Comparison of ENCODE assay signal across 20 cellular contexts in the genomic region with DNA sequence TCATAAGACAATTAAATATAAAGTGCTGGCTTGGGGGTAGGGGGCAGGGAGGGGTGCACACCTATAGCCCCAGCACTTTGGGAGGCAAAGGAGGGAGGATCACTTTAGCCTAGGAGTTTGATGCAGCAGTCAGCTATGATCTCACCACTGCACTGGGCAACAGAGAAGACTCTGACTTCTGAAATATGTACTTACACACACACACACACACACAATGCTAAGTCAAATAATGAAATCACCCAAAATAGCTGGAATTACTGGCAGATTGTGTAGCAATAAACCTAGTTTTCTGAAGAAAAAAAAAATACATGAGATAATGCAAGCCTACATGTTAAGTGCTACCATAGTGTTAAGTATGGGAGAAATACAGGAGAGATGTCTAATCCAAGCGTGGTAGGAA.
DNase-seq lines count a peak whose midpoint lies in the region; ATAC-seq and TF ChIP-seq lines count a peak whose summit lies in the region.
"Had no signal": no experiment of that assay in that cellular context is flagged by ENCODE, and none has a peak within 500 bp of the region (broad histone marks: within the 10 kb centered on the region; RNA-seq: fewer than 3 reads in every experiment).

No MANE protein-coding gene starts in this region.

- TF ChIP-seq CTCF in AG09319 (IDR thresholded peaks at IDR 0.05; ENCODE audit: low read depth, low read length) (no peak), brain microvascular endothelial cell (IDR thresholded peaks at IDR 0.05; ENCODE audit: low read depth, low read length, missing control alignments) (no peak), lower lobe of right lung (IDR thresholded peaks at IDR 0.05) (no peak)

- no peaks in the 10 kb centered on the region for H3K9me3 ChIP-seq in lower lobe of right lung
- H3K9me3 ChIP-seq: heart left ventricle, uterus had no signal

- DNase-seq in AG09319 (ENCODE audit: extremely low read depth, low read depth) (peak; percentile 57), LHCN-M2 (ENCODE audit: low read depth) (peak; percentile 56), brain microvascular endothelial cell (peak; percentile 81), iris pigment epithelial cell (ENCODE audit: low read depth) (peak; percentile 94), DMS153 (lab: John Stamatoyannopoulos, UW) (no peak), lower lobe of right lung (no peak), NCI-H748 (lab: John Stamatoyannopoulos, UW; ENCODE audit: unreplicated experiment) (no peak), NCI-H1930 (lab: John Stamatoyannopoulos, UW) (no peak)
- DNase-seq: ACHN; activated CD4-positive, alpha-beta T cell treated with anti-CD3 and anti-CD28 coated beads, Interleukin-2, amount 10 ng/mL, durations not matched to agents 7 days and 5 days; activated CD8-positive, alpha-beta memory T cell treated with anti-CD3 and anti-CD28 coated beads, Interleukin-2, amount 50 U/mL, for 48 hours; activated gamma-delta T cell treated with Interleukin-2 at 50 U/mL for 16 hours; aorta; heart left ventricle; mammary epithelial cell; NCI-H1092 treated with DMSO at 0.1 percent for 48 hours; NCI-H2107; uterus had no signal

- no peak for ATAC-seq in lower lobe of right lung
- ATAC-seq: heart left ventricle, Panc1 had no signal

- in situ Hi-C loops in brain microvascular endothelial cell (cut with HindIII; ENCODE audit: low pct_ligation_motif_present, low sequenced_read_pairs), result no loop called here

- intact Hi-C loops in lower lobe of right lung (cut with DNase I), result no loop called here

- no peak overlapping the region for H3K4me3 ChIP-seq in brain microvascular endothelial cell (ENCODE audit: low read depth, low read length)
- H3K4me3 ChIP-seq in lower lobe of right lung, result no peak overlapping the region
- H3K4me3 ChIP-seq: heart left ventricle, K562, uterus had no signal

- H3K27me3 ChIP-seq in brain microvascular endothelial cell (replicated peaks), result no peaks in the 10 kb centered on the region
- no peaks in the 10 kb centered on the region for H3K27me3 ChIP-seq in lower lobe of right lung (ENCODE audit: low read depth)
- H3K27me3 ChIP-seq: heart left ventricle, uterus had no signal

- peaks cover 17% of the 10 kb centered on the region for H3K36me3 ChIP-seq in brain microvascular endothelial cell (replicated peaks)
- no peaks in the 10 kb centered on the region for H3K36me3 ChIP-seq in lower lobe of right lung
- H3K36me3 ChIP-seq: heart left ventricle, uterus had no signal

- H3K27ac ChIP-seq in brain microvascular endothelial cell (no peak overlapping the region), lower lobe of right lung (no peak overlapping the region)
- H3K27ac ChIP-seq: heart left ventricle, uterus had no signal

- H3K4me1 ChIP-seq in lower lobe of right lung, result no peaks in the 10 kb centered on the region
- H3K4me1 ChIP-seq: heart left ventricle, uterus had no signal

Comparison
In these comparisons a context has a peak if more than half of its experiments do, and no peak if none do; other contexts are left out.
1. DNase-seq: peak in AG09319 (single experiment), LHCN-M2 (single experiment), brain microvascular endothelial cell (single experiment) and iris pigment epithelial cell (single experiment); none in DMS153 (single experiment), lower lobe of right lung (single experiment), NCI-H748 (single experiment) and NCI-H1930 (0 of 2).